In the genomic region with DNA sequence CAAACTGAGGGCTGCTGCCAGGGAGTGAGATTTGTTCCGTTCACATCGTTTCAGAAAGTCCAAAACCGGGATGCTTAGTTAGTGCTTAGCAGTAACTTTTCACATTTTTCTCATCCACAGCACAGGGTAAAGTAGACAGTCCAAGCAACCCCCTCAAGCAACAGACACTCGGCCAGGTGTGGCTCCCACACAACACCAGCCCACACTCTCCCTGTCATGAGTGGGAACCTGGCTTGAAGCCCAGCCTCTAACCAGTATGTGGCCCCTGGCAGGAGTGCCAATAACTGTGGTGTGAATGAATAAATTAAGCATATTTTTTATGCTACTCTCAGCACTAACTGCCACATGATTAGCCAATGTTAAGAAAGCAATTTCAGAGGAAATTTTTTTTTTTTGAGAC, we compare ENCODE assay signal across 19 cellular contexts. TPM values are rescaled to one million over a fixed set of nuclear protein-coding genes. Genes with fewer than 3 reads are reported as not detected.
"Had no signal": no experiment of that assay in that cellular context is flagged by ENCODE, and none has a peak within 500 bp of the region (broad histone marks: within the 10 kb centered on the region; RNA-seq: fewer than 3 reads in every experiment).

No MANE protein-coding gene starts in this region.

- H3K9me3 Mint-ChIP-seq: activated naive CD4-positive, alpha-beta T cell treated with anti-CD3 and anti-CD28 coated beads, Interleukin-2, amount 50 U/mL, for 72 hours; activated T-cell treated with anti-CD3 and anti-CD28 coated beads, Interleukin-2, amount 50 U/mL, for 72 hours; effector memory CD8-positive, alpha-beta T cell; stimulated activated effector memory CD8-positive, alpha-beta T cell treated with anti-CD3 and anti-CD28 coated beads, Interleukin-12 subunit alpha, Interleukin-12 subunit beta, amount 100 ng/mL, for 72 hours; T-helper 1 cell treated with Interleukin-12 subunit alpha and Interleukin-12 subunit beta and Interleukin-4 antibody, amounts not matched to agents 30 μg/mL and 1 μg/mL, for 36 hours had no signal

- H3K27ac ChIP-seq: adrenal gland, foreskin keratinocyte, right lobe of liver, stomach, upper lobe of right lung had no signal

- H3K4me2 ChIP-seq: smooth muscle cell had no signal

- H3K27ac Mint-ChIP-seq: activated naive CD4-positive, alpha-beta T cell treated with anti-CD3 and anti-CD28 coated beads, Interleukin-2, amount 50 U/mL, for 72 hours; activated T-cell treated with anti-CD3 and anti-CD28 coated beads, Interleukin-2, amount 50 U/mL, for 72 hours; effector memory CD8-positive, alpha-beta T cell; stimulated activated effector memory CD8-positive, alpha-beta T cell treated with anti-CD3 and anti-CD28 coated beads, Interleukin-12 subunit alpha, Interleukin-12 subunit beta, amount 100 ng/mL, for 72 hours; T-helper 1 cell treated with Interleukin-12 subunit alpha and Interleukin-12 subunit beta and Interleukin-4 antibody, amounts not matched to agents 30 μg/mL and 1 μg/mL, for 36 hours had no signal

- H3K4me3 Mint-ChIP-seq: activated T-cell treated with anti-CD3 and anti-CD28 coated beads, Interleukin-2, amount 50 U/mL, for 72 hours; effector memory CD8-positive, alpha-beta T cell; stimulated activated effector memory CD8-positive, alpha-beta T cell treated with anti-CD3 and anti-CD28 coated beads, Interleukin-12 subunit alpha, Interleukin-12 subunit beta, amount 100 ng/mL, for 72 hours; T-helper 1 cell treated with Interleukin-12 subunit alpha and Interleukin-12 subunit beta and Interleukin-4 antibody, amounts not matched to agents 30 μg/mL and 1 μg/mL, for 36 hours had no signal

- DNase-seq: activated CD8-positive, alpha-beta memory T cell treated with anti-CD3 and anti-CD28 coated beads for 24 hours; activated effector memory CD4-positive, alpha-beta T cell treated with anti-CD3 and anti-CD28 coated beads, Interleukin-2, amount 50 U/mL, for 16 hours; activated T-cell treated with anti-CD3 and anti-CD28 coated beads, Interleukin-2, amount 50 U/mL, for 72 hours; effector memory CD8-positive, alpha-beta T cell; foreskin keratinocyte; glutamatergic neuron; hippocampal formation; midbrain; right lobe of liver; stimulated activated CD4-positive, alpha-beta T cell treated with anti-CD3 and anti-CD28 coated beads, Interleukin-4, amount 100 ng/mL, for 24 hours; stomach; upper lobe of right lung had no signal

- H3K4me1 ChIP-seq: adrenal gland, foreskin keratinocyte, right lobe of liver had no signal

- H3K36me3 ChIP-seq: adrenal gland, right lobe of liver, stomach, upper lobe of right lung had no signal

- H3K27me3 ChIP-seq: adrenal gland, right lobe of liver, stomach, upper lobe of right lung had no signal

- H3K4me3 ChIP-seq: adrenal gland, lung, right lobe of liver, smooth muscle cell, stomach, upper lobe of right lung had no signal

- H3K36me3 Mint-ChIP-seq: activated naive CD4-positive, alpha-beta T cell treated with anti-CD3 and anti-CD28 coated beads, Interleukin-2, amount 50 U/mL, for 72 hours; stimulated activated effector memory CD8-positive, alpha-beta T cell treated with anti-CD3 and anti-CD28 coated beads, Interleukin-12 subunit alpha, Interleukin-12 subunit beta, amount 100 ng/mL, for 72 hours had no signal

- H3K9me3 ChIP-seq: adrenal gland, right lobe of liver, stomach, upper lobe of right lung had no signal

- FAIRE-seq: keratinocyte had no signal

RNA-seq across cellular contexts. Expression of a gene that starts 44.6 kb away (rescaled TPM):
- polyA plus RNA-seq: smooth muscle cell had no signal
